In genomic region chr11:33774356-33775063, GRCh38 we compare ENCODE assay signal across 1 cellular context.
TF ChIP-seq lines count a peak whose summit lies in the region.

A gene with protein sequence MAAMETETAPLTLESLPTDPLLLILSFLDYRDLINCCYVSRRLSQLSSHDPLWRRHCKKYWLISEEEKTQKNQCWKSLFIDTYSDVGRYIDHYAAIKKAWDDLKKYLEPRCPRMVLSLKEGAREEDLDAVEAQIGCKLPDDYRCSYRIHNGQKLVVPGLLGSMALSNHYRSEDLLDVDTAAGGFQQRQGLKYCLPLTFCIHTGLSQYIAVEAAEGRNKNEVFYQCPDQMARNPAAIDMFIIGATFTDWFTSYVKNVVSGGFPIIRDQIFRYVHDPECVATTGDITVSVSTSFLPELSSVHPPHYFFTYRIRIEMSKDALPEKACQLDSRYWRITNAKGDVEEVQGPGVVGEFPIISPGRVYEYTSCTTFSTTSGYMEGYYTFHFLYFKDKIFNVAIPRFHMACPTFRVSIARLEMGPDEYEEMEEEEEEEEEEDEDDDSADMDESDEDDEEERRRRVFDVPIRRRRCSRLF (minus strand): TSS chr11:33774520. CDS start chr11:33774497, 23 bp downstream.

TF ChIP-seq in GM12878, 131 proteins besides CTCF, POLR2A, EP300 and RAD21 (continued from another document and continues in another):
- TF ChIP-seq, protein P1, sequence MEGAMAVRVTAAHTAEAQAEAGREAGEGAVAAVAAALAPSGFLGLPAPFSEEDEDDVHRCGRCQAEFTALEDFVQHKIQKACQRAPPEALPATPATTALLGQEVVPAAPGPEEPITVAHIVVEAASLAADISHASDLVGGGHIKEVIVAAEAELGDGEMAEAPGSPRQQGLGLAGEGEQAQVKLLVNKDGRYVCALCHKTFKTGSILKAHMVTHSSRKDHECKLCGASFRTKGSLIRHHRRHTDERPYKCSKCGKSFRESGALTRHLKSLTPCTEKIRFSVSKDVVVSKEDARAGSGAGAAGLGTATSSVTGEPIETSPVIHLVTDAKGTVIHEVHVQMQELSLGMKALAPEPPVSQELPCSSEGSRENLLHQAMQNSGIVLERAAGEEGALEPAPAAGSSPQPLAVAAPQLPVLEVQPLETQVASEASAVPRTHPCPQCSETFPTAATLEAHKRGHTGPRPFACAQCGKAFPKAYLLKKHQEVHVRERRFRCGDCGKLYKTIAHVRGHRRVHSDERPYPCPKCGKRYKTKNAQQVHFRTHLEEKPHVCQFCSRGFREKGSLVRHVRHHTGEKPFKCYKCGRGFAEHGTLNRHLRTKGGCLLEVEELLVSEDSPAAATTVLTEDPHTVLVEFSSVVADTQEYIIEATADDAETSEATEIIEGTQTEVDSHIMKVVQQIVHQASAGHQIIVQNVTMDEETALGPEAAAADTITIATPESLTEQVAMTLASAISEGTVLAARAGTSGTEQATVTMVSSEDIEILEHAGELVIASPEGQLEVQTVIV (IDR thresholded peaks at IDR 0.05; ENCODE audit: borderline replicate concordance, partially characterized antibody) = no peak
- TF ChIP-seq FOXK2 (IDR thresholded peaks at IDR 0.05) = no peak
- TF ChIP-seq POU2F2 (IDR thresholded peaks at IDR 0.05; ENCODE audit: borderline replicate concordance, low read depth, low read length) = 0 out of 3 replicates have a peak, but pooled peaks have one; percentile 10
- TF ChIP-seq CHD1 (IDR thresholded peaks at IDR 0.05; ENCODE audit: low read depth, low read length) = no peak
- TF ChIP-seq STAT1 (conservative IDR thresholded peaks at IDR 0.05) = no peak
- no peak for TF ChIP-seq ZNF207 (IDR thresholded peaks at IDR 0.05; ENCODE audit: borderline replicate concordance)
- no peak for TF ChIP-seq FOXM1 (IDR thresholded peaks at IDR 0.05; ENCODE audit: low read depth, low read length)
- TF ChIP-seq RCOR1 (conservative IDR thresholded peaks at IDR 0.05; ENCODE audit: low read depth, low read length) = no peak
- no peak for TF ChIP-seq PAX8 (IDR thresholded peaks at IDR 0.05)
- TF ChIP-seq NFXL1 (IDR thresholded peaks at IDR 0.05; ENCODE audit: borderline replicate concordance) = no peak
- TF ChIP-seq LARP7 (IDR thresholded peaks at IDR 0.05) = no peak
- TF ChIP-seq GATAD2B (conservative IDR thresholded peaks at IDR 0.05; ENCODE audit: low read depth) = no peak
- peak; percentile 95 for TF ChIP-seq YY1 (IDR thresholded peaks at IDR 0.05; ENCODE audit: low read depth, low read length)
- TF ChIP-seq NFYA (IDR thresholded peaks at IDR 0.05; ENCODE audit: borderline replicate concordance, low read depth, low read length) = no peak
- no peak for TF ChIP-seq MEF2A (IDR thresholded peaks at IDR 0.05; ENCODE audit: insufficient read depth, low read depth, low read length)
- TF ChIP-seq KDM1A (IDR thresholded peaks at IDR 0.05; ENCODE audit: borderline replicate concordance) = no peak
- no peak for TF ChIP-seq KLF5 (IDR thresholded peaks at IDR 0.05; ENCODE audit: partially characterized antibody)
- no peak for TF ChIP-seq ZNF592 (IDR thresholded peaks at IDR 0.05)
- no peak for TF ChIP-seq BACH1 (IDR thresholded peaks at IDR 0.05; ENCODE audit: borderline replicate concordance)
- no peak for TF ChIP-seq TBL1XR1 (IDR thresholded peaks at IDR 0.05; ENCODE audit: low read depth, low read length)
- TF ChIP-seq, protein P2, sequence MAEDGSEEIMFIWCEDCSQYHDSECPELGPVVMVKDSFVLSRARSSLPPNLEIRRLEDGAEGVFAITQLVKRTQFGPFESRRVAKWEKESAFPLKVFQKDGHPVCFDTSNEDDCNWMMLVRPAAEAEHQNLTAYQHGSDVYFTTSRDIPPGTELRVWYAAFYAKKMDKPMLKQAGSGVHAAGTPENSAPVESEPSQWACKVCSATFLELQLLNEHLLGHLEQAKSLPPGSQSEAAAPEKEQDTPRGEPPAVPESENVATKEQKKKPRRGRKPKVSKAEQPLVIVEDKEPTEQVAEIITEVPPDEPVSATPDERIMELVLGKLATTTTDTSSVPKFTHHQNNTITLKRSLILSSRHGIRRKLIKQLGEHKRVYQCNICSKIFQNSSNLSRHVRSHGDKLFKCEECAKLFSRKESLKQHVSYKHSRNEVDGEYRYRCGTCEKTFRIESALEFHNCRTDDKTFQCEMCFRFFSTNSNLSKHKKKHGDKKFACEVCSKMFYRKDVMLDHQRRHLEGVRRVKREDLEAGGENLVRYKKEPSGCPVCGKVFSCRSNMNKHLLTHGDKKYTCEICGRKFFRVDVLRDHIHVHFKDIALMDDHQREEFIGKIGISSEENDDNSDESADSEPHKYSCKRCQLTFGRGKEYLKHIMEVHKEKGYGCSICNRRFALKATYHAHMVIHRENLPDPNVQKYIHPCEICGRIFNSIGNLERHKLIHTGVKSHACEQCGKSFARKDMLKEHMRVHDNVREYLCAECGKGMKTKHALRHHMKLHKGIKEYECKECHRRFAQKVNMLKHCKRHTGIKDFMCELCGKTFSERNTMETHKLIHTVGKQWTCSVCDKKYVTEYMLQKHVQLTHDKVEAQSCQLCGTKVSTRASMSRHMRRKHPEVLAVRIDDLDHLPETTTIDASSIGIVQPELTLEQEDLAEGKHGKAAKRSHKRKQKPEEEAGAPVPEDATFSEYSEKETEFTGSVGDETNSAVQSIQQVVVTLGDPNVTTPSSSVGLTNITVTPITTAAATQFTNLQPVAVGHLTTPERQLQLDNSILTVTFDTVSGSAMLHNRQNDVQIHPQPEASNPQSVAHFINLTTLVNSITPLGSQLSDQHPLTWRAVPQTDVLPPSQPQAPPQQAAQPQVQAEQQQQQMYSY (CRISPR knock-in tag; IDR thresholded peaks at IDR 0.05) = no peak
- 0 out of 2 replicates have a peak, but pooled peaks have one; percentile 21 for TF ChIP-seq ATF7 (IDR thresholded peaks at IDR 0.05; ENCODE audit: low read depth)
- TF ChIP-seq DPF2 (IDR thresholded peaks at IDR 0.05) = no peak
- no peak for TF ChIP-seq RELB (IDR thresholded peaks at IDR 0.05; ENCODE audit: low read depth)
- TF ChIP-seq SRF (IDR thresholded peaks at IDR 0.05; ENCODE audit: low read depth in 2 of 2, low read length in 2 of 2) = no peak
- no peak for TF ChIP-seq USF1 (IDR thresholded peaks at IDR 0.05; ENCODE audit: borderline replicate concordance, extremely low read length, insufficient read depth, low read depth, low read length)
- peak in 1 of 2 experiments; percentile 25; a peak in 2 of 4 replicates for TF ChIP-seq IKZF2 (IDR thresholded peaks at IDR 0.05)
- TF ChIP-seq ZNF217 (IDR thresholded peaks at IDR 0.05) = no peak
- TF ChIP-seq ZNF687 (IDR thresholded peaks at IDR 0.05) = no peak
- no peak for TF ChIP-seq SUPT20H (IDR thresholded peaks at IDR 0.05; ENCODE audit: borderline replicate concordance, control insufficient read depth, low read depth, low read length)
- no peak for TF ChIP-seq NFIC (IDR thresholded peaks at IDR 0.05; ENCODE audit: low read depth, low read length)
- no peak for TF ChIP-seq TCF7 (IDR thresholded peaks at IDR 0.05; ENCODE audit: borderline replicate concordance)
- no peak for TF ChIP-seq CHD2 (IDR thresholded peaks at IDR 0.05; ENCODE audit: borderline replicate concordance, low read depth, low read length)
- TF ChIP-seq, protein P3, sequence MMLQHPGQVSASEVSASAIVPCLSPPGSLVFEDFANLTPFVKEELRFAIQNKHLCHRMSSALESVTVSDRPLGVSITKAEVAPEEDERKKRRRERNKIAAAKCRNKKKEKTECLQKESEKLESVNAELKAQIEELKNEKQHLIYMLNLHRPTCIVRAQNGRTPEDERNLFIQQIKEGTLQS (IDR thresholded peaks at IDR 0.05; ENCODE audit: borderline replicate concordance, extremely low read depth, low read depth, low read length) = no peak
- 0 out of 2 replicates have a peak, but pooled peaks have one; percentile 19 for TF ChIP-seq MTA2 (IDR thresholded peaks at IDR 0.05; ENCODE audit: low read depth)
- no peak for TF ChIP-seq SUZ12 (IDR thresholded peaks at IDR 0.05; ENCODE audit: unreplicated experiment)
- no peak for TF ChIP-seq RBBP5 (conservative IDR thresholded peaks at IDR 0.05)
